In genomic region chr2:12262681-12263436, GRCh38 we compare ENCODE assay signal across 10 cellular contexts.
DNase-seq lines count a peak whose midpoint lies in the region; ATAC-seq and TF ChIP-seq lines count a peak whose summit lies in the region.
"Had no signal": no experiment of that assay in that cellular context is flagged by ENCODE, and none has a peak within 500 bp of the region (broad histone marks: within the 10 kb centered on the region; RNA-seq: fewer than 3 reads in every experiment).

No MANE protein-coding gene starts in this region.

- in situ Hi-C loops in astrocyte of the cerebellum (cut with HindIII; ENCODE audit: low sequenced_read_pairs) = no loop called here

- intact Hi-C loops in mucosa of descending colon (cut with DNase I, micrococcal nuclease) = no loop called here

- no peaks in the 10 kb centered on the region for H3K36me3 ChIP-seq in mucosa of descending colon (ENCODE audit: low read depth)

- no peak overlapping the region for H3K4me3 ChIP-seq in astrocyte of the cerebellum (ENCODE audit: low read depth, low read length)
- H3K4me3 ChIP-seq in mucosa of descending colon = no peak overlapping the region

- no peak overlapping the region for H3K27ac Mint-ChIP-seq in endothelial cell (ENCODE audit: unreplicated experiment)
- H3K27ac Mint-ChIP-seq: activated T-helper 1 cell treated with anti-CD3 and anti-CD28 coated beads, Interleukin-12 subunit alpha, Interleukin-12 subunit beta, Interleukin-2, Interleukin-4 antibody, amounts not matched to agents 30 ng/mL and 10 ng/mL and 1 ng/mL, durations not matched to agents 14 hours and 24 hours and 36 hours had no signal

- ATAC-seq in GM19043 (IDR thresholded peaks at IDR 0.05; ENCODE audit: low read depth, unreplicated experiment) (peak; percentile 77), HG03521 (IDR thresholded peaks at IDR 0.05; ENCODE audit: unreplicated experiment) (peak; percentile 86), mucosa of descending colon (peak; percentile 17), HG03442 (IDR thresholded peaks at IDR 0.05; ENCODE audit: unreplicated experiment) (no peak)
- ATAC-seq: Panc1 had no signal

- no peaks in the 10 kb centered on the region for H3K36me3 Mint-ChIP-seq in endothelial cell (ENCODE audit: low read depth, unreplicated experiment)

- H3K4me1 ChIP-seq in mucosa of descending colon (ENCODE audit: low read depth) = no peaks in the 10 kb centered on the region

- no peak for TF ChIP-seq CTCF in astrocyte of the cerebellum (IDR thresholded peaks at IDR 0.05; ENCODE audit: low read depth, low read length, missing control alignments)
- no peak for TF ChIP-seq CTCF in mucosa of descending colon (IDR thresholded peaks at IDR 0.05)
- TF ChIP-seq CTCF in endothelial cell (IDR thresholded peaks at IDR 0.05; ENCODE audit: unreplicated experiment) = no peak

- no peaks in the 10 kb centered on the region for H3K9me3 ChIP-seq in mucosa of descending colon

- no peak overlapping the region for H3K4me3 Mint-ChIP-seq in endothelial cell (ENCODE audit: unreplicated experiment)
- H3K4me3 Mint-ChIP-seq: activated T-helper 1 cell treated with anti-CD3 and anti-CD28 coated beads, Interleukin-12 subunit alpha, Interleukin-12 subunit beta, Interleukin-2, Interleukin-4 antibody, amounts not matched to agents 30 ng/mL and 10 ng/mL and 1 ng/mL, durations not matched to agents 14 hours and 24 hours and 36 hours had no signal

- H3K27me3 Mint-ChIP-seq in endothelial cell (ENCODE audit: unreplicated experiment) = no peaks in the 10 kb centered on the region

- DNase-seq in astrocyte of the cerebellum (ENCODE audit: low read depth) = peak; percentile 49
- no peak for DNase-seq in mucosa of descending colon
- no peak for DNase-seq in endothelial cell (ENCODE audit: low spot score)
- DNase-seq in NCI-H82 treated with DMSO at 0.1 percent for 48 hours (lab: John Stamatoyannopoulos, UW; ENCODE audit: unreplicated experiment) = no peak
- no peak for DNase-seq in DMS79 (lab: John Stamatoyannopoulos, UW)

- no peaks in the 10 kb centered on the region for H3K4me1 Mint-ChIP-seq in endothelial cell (ENCODE audit: unreplicated experiment)

- no peaks in the 10 kb centered on the region for H3K9me3 Mint-ChIP-seq in endothelial cell (ENCODE audit: unreplicated experiment)
- H3K9me3 Mint-ChIP-seq: activated T-helper 1 cell treated with anti-CD3 and anti-CD28 coated beads, Interleukin-12 subunit alpha, Interleukin-12 subunit beta, Interleukin-2, Interleukin-4 antibody, amounts not matched to agents 30 ng/mL and 10 ng/mL and 1 ng/mL, durations not matched to agents 14 hours and 24 hours and 36 hours had no signal
